In the genomic region with DNA sequence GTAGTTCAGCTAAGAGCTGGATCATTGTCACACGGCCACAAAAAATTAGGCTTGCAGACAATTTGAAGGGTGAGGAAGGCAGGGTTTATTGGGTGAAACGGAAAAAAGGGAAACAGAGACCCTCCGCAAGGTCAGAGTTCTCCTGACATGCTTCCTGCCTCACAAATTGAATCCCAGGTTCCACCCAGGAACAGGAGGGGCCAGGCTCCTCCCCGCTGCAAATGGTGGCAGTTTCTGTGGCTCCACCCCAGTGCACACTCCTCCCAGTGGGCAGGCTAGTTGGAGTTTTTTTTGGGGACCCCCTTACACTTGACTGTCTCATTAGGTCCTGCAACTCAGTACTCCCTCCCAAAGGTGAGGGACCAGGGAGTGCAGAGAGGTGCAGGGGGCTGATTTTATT, we compare ENCODE assay signal across 11 cellular contexts.
"Had no signal": no experiment of that assay in that cellular context is flagged by ENCODE, and none has a peak within 500 bp of the region (broad histone marks: within the 10 kb centered on the region; RNA-seq: fewer than 3 reads in every experiment).

No MANE protein-coding gene starts in this region.

- DNase-seq: activated CD4-positive, CD25-positive, alpha-beta regulatory T cell treated with anti-CD3 and anti-CD28 coated beads, Interleukin-2, amount 50 U/mL, for 72 hours; activated CD8-positive, alpha-beta memory T cell treated with anti-CD3 and anti-CD28 coated beads for 24 hours; activated naive CD4-positive, alpha-beta T cell; left colon; sigmoid colon; spleen; SW 1271 had no signal

- H3K4me1 ChIP-seq: parathyroid adenoma, sigmoid colon had no signal

- ATAC-seq: esophagus mucosa, left colon had no signal

- H3K9ac ChIP-seq: parathyroid adenoma had no signal

- H3K9me3 ChIP-seq: sigmoid colon, spleen had no signal

- H3K27ac ChIP-seq: cardiac muscle cell, parathyroid adenoma, sigmoid colon, spleen had no signal

- H3K4me3 ChIP-seq: cardiac muscle cell, lung, sigmoid colon, spleen had no signal

- H3K36me3 ChIP-seq: cardiac muscle cell, sigmoid colon, spleen had no signal

- H2AFZ ChIP-seq: parathyroid adenoma had no signal

- H3K27me3 ChIP-seq: cardiac muscle cell, sigmoid colon, spleen had no signal
